In the genomic region with DNA sequence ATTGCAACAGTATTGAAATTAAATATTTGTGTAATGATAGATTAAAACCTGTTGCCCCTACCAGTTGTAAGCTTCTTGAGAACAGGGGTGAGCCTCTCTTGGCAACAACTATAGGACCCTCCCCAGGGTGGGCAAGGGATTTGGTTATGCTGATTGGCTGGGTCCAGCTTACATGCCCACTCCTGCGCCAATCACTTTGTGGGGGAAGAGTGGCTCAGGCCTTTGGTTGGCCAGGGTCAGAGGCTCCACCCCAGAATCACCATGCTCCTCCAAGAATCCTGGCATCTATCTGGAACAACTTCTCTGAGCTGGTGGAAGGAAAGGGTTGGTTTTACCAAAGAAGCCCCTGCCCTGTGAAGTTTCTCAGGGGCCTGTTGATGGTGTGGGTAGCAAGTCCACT, we compare ENCODE assay signal across 3 cellular contexts.
TF ChIP-seq lines count a peak whose summit lies in the region.

No MANE protein-coding gene starts in this region.

TF ChIP-seq in GM23338, 12 proteins besides CTCF, POLR2A, EP300 and RAD21 (continues in another document):
- TF ChIP-seq, protein P1, sequence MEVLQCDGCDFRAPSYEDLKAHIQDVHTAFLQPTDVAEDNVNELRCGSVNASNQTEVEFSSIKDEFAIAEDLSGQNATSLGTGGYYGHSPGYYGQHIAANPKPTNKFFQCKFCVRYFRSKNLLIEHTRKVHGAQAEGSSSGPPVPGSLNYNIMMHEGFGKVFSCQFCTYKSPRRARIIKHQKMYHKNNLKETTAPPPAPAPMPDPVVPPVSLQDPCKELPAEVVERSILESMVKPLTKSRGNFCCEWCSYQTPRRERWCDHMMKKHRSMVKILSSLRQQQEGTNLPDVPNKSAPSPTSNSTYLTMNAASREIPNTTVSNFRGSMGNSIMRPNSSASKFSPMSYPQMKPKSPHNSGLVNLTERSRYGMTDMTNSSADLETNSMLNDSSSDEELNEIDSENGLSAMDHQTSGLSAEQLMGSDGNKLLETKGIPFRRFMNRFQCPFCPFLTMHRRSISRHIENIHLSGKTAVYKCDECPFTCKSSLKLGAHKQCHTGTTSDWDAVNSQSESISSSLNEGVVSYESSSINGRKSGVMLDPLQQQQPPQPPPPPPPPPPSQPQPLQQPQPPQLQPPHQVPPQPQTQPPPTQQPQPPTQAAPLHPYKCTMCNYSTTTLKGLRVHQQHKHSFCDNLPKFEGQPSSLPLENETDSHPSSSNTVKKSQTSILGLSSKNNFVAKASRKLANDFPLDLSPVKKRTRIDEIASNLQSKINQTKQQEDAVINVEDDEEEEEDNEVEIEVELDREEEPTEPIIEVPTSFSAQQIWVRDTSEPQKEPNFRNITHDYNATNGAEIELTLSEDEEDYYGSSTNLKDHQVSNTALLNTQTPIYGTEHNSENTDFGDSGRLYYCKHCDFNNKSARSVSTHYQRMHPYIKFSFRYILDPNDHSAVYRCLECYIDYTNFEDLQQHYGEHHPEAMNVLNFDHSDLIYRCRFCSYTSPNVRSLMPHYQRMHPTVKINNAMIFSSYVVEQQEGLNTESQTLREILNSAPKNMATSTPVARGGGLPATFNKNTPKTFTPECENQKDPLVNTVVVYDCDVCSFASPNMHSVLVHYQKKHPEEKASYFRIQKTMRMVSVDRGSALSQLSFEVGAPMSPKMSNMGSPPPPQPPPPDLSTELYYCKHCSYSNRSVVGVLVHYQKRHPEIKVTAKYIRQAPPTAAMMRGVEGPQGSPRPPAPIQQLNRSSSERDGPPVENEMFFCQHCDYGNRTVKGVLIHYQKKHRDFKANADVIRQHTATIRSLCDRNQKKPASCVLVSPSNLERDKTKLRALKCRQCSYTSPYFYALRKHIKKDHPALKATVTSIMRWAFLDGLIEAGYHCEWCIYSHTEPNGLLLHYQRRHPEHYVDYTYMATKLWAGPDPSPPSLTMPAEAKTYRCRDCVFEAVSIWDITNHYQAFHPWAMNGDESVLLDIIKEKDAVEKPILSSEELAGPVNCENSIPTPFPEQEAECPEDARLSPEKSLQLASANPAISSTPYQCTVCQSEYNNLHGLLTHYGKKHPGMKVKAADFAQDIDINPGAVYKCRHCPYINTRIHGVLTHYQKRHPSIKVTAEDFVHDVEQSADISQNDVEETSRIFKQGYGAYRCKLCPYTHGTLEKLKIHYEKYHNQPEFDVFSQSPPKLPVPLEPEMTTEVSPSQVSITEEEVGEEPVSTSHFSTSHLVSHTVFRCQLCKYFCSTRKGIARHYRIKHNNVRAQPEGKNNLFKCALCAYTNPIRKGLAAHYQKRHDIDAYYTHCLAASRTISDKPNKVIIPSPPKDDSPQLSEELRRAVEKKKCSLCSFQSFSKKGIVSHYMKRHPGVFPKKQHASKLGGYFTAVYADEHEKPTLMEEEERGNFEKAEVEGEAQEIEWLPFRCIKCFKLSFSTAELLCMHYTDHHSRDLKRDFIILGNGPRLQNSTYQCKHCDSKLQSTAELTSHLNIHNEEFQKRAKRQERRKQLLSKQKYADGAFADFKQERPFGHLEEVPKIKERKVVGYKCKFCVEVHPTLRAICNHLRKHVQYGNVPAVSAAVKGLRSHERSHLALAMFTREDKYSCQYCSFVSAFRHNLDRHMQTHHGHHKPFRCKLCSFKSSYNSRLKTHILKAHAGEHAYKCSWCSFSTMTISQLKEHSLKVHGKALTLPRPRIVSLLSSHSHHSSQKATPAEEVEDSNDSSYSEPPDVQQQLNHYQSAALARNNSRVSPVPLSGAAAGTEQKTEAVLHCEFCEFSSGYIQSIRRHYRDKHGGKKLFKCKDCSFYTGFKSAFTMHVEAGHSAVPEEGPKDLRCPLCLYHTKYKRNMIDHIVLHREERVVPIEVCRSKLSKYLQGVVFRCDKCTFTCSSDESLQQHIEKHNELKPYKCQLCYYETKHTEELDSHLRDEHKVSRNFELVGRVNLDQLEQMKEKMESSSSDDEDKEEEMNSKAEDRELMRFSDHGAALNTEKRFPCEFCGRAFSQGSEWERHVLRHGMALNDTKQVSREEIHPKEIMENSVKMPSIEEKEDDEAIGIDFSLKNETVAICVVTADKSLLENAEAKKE (CRISPR knock-in tag; IDR thresholded peaks at IDR 0.05), result no peak
- TF ChIP-seq ZNF331 (CRISPR knock-in tag; IDR thresholded peaks at IDR 0.05; ENCODE audit: low read depth) (no peak), JUNB (IDR thresholded peaks at IDR 0.05; ENCODE audit: unreplicated experiment) (no peak)

TF ChIP-seq in HEK293, 187 proteins besides CTCF, POLR2A, EP300 and RAD21:
- peak; percentile 52 for TF ChIP-seq SP2 (tag by site-specific recombination; IDR thresholded peaks at IDR 0.05)
- TF ChIP-seq, protein P2, sequence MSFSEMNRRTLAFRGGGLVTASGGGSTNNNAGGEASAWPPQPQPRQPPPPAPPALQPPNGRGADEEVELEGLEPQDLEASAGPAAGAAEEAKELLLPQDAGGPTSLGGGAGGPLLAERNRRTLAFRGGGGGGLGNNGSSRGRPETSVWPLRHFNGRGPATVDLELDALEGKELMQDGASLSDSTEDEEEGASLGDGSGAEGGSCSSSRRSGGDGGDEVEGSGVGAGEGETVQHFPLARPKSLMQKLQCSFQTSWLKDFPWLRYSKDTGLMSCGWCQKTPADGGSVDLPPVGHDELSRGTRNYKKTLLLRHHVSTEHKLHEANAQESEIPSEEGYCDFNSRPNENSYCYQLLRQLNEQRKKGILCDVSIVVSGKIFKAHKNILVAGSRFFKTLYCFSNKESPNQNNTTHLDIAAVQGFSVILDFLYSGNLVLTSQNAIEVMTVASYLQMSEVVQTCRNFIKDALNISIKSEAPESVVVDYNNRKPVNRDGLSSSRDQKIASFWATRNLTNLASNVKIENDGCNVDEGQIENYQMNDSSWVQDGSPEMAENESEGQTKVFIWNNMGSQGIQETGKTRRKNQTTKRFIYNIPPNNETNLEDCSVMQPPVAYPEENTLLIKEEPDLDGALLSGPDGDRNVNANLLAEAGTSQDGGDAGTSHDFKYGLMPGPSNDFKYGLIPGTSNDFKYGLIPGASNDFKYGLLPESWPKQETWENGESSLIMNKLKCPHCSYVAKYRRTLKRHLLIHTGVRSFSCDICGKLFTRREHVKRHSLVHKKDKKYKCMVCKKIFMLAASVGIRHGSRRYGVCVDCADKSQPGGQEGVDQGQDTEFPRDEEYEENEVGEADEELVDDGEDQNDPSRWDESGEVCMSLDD (tag by site-specific recombination; IDR thresholded peaks at IDR 0.05), result no peak

TF ChIP-seq in K562, 482 proteins besides CTCF, POLR2A, EP300 and RAD21:
- TF ChIP-seq PCBP1 (IDR thresholded peaks at IDR 0.05; ENCODE audit: low read depth, low read length, poor library complexity, severe bottlenecking), result no peak
- TF ChIP-seq NFYB (IDR thresholded peaks at IDR 0.05; ENCODE audit: extremely low read depth, insufficient read length), result peak; percentile 52
- TF ChIP-seq ZNF436 (CRISPR knock-in tag; IDR thresholded peaks at IDR 0.05), result no peak
- TF ChIP-seq, protein P3, sequence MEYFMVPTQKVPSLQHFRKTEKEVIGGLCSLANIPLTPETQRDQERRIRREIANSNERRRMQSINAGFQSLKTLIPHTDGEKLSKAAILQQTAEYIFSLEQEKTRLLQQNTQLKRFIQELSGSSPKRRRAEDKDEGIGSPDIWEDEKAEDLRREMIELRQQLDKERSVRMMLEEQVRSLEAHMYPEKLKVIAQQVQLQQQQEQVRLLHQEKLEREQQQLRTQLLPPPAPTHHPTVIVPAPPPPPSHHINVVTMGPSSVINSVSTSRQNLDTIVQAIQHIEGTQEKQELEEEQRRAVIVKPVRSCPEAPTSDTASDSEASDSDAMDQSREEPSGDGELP (CRISPR knock-in tag; IDR thresholded peaks at IDR 0.05; ENCODE audit: borderline replicate concordance), result no peak
